ENCODE assay signal across 12 cellular contexts in genomic region chr4:119471259-119471658, GRCh38.
A peak's percentile ranks its signal among the peaks of the same experiment; 100 is the strongest.
DNase-seq lines count a peak whose midpoint lies in the region; ATAC-seq, FAIRE-seq and TF ChIP-seq lines count a peak whose summit lies in the region.
"Had no signal": no experiment of that assay in that cellular context is flagged by ENCODE, and none has a peak within 500 bp of the region (broad histone marks: within the 10 kb centered on the region; RNA-seq: fewer than 3 reads in every experiment).

No MANE protein-coding gene starts in this region.

- peak; percentile 30 for FAIRE-seq in GM12892 (lab: Jason Lieb, UNC)

- ATAC-seq in GM19351 (IDR thresholded peaks at IDR 0.05; ENCODE audit: unreplicated experiment) (peak; percentile 49), HG02623 (IDR thresholded peaks at IDR 0.05; ENCODE audit: unreplicated experiment) (peak; percentile 52), HG03432 (IDR thresholded peaks at IDR 0.05; ENCODE audit: unreplicated experiment) (peak; percentile 63)
- ATAC-seq: left cardiac atrium had no signal

- no peak for DNase-seq in GM12892 (ENCODE audit: insufficient read length)
- no peak for DNase-seq in NCI-H2227 (lab: John Stamatoyannopoulos, UW; ENCODE audit: unreplicated experiment)
- DNase-seq in OCI-M1 (lab: John Stamatoyannopoulos, UW), result no peak
- DNase-seq in stimulated activated CD4-positive, alpha-beta T cell treated with anti-CD3 and anti-CD28 coated beads, Interleukin-4, amount 100 ng/mL, for 1 hour, result no peak
- DNase-seq in HUDEP-2 (lab: John Stamatoyannopoulos, UW; ENCODE audit: unreplicated experiment in 76 of 76), result no peak
- DNase-seq: activated CD4-positive, alpha-beta T cell treated with anti-CD3 and anti-CD28 coated beads, Interleukin-2, amount 50 U/mL, for 4 hours; hippocampal formation; left cardiac atrium; spleen had no signal

- TF ChIP-seq POLR2A in GM12892 (IDR thresholded peaks at IDR 0.05; ENCODE audit: low read depth, low read length), result no peak
